Comparison of ENCODE assay signal across 19 cellular contexts in genomic region chr2:202215179-202215578, GRCh38. TPM values are rescaled to one million over a fixed set of nuclear protein-coding genes. Genes with fewer than 3 reads are reported as not detected.
DNase-seq lines count a peak whose midpoint lies in the region; ATAC-seq and TF ChIP-seq lines count a peak whose summit lies in the region.
"Had no signal": no experiment of that assay in that cellular context is flagged by ENCODE, and none has a peak within 500 bp of the region (broad histone marks: within the 10 kb centered on the region; RNA-seq: fewer than 3 reads in every experiment).

No MANE protein-coding gene starts in this region.

- no peaks in the 10 kb centered on the region for H3K4me1 ChIP-seq in GM23248 (ENCODE audit: insufficient read depth)
- H3K4me1 ChIP-seq in CD8-positive, alpha-beta T cell (ENCODE audit: insufficient read depth, low read length): no peaks in the 10 kb centered on the region

- 97 to 100% methylated on average over 1 of the region's 1 CpG for WGBS in GM23248 (ENCODE audit: low coverage in 1 of 2, low lambda C conversion rate in 2 of 2, missing lambda C conversion rate in 2 of 2), 2 experiments

- no peak overlapping the region for H2AFZ ChIP-seq in GM23248

- peaks cover 61% of the 10 kb centered on the region for H3K36me3 Mint-ChIP-seq in CD8-positive, alpha-beta T cell

- H3K4me2 ChIP-seq in GM23248 (ENCODE audit: unreplicated experiment): no peak overlapping the region

- DNase-seq in GM23248 (peak; percentile 29), amniotic epithelial cell (ENCODE audit: low read depth) (peak; percentile 80), fibroblast of peridontal ligament (ENCODE audit: extremely low read depth) (peak; percentile 86), stromal cell of bone marrow (ENCODE audit: low read depth) (peak; percentile 47), MG63 (no peak), AG08396 (ENCODE audit: low spot score) (no peak)
- no peak for DNase-seq in activated CD4-positive, CD25-positive, alpha-beta regulatory T cell (lab: John Stamatoyannopoulos, UW)
- no peak for DNase-seq in CD8-positive, alpha-beta T cell
- DNase-seq: Karpas-422, MV-4-11, NCI-H1105, NCI-H146, NCI-H1930, NCI-H2107, NCI-H446, NCI-H524 treated with DMSO at 0.1 percent for 48 hours, NCI-H774, SIG-M5 had no signal

- H3K79me2 ChIP-seq in GM23248 (ENCODE audit: insufficient read depth): peaks cover 92% of the 10 kb centered on the region

- H3K4me3 Mint-ChIP-seq in CD8-positive, alpha-beta T cell: no peak overlapping the region

- H3K9me2 ChIP-seq in GM23248 (ENCODE audit: insufficient read depth): no peaks in the 10 kb centered on the region

- in situ Hi-C loops in GM23248 (cut with MboI): no loop called here

- CTCF ChIA-PET in CD8-positive, alpha-beta T cell (lab: Charles Lee): no interaction called here

- no peak for TF ChIP-seq CTCF in CD8-positive, alpha-beta T cell (IDR thresholded peaks at IDR 0.05)

- H3K27me3 ChIP-seq in GM23248 (replicated peaks; ENCODE audit: insufficient read depth): no peaks in the 10 kb centered on the region
- H3K27me3 ChIP-seq in CD8-positive, alpha-beta T cell (ENCODE audit: insufficient read depth, low read length): no peaks in the 10 kb centered on the region
- no peaks in the 10 kb centered on the region for H3K27me3 ChIP-seq in MG63

- intact Hi-C loops in CD8-positive, alpha-beta T cell (cut with DNase I, micrococcal nuclease): no loop called here

- H3K36me3 ChIP-seq in GM23248 (ENCODE audit: low read depth) (peaks cover 34% of the 10 kb centered on the region), MG63 (peaks cover 55% of the 10 kb centered on the region)
- peaks cover 19% of the 10 kb centered on the region for H3K36me3 ChIP-seq in CD8-positive, alpha-beta T cell (ENCODE audit: insufficient read depth, low read length)

- H3F3A ChIP-seq in GM23248 (ENCODE audit: insufficient read depth): no peaks in the 10 kb centered on the region

- H3K9me3 ChIP-seq in GM23248 (ENCODE audit: low read depth) (no peaks in the 10 kb centered on the region), MG63 (no peaks in the 10 kb centered on the region)
- no peaks in the 10 kb centered on the region for H3K9me3 ChIP-seq in CD8-positive, alpha-beta T cell (ENCODE audit: low read length)

- no peak for ATAC-seq in CD8-positive, alpha-beta T cell

- H4K20me1 ChIP-seq in GM23248 (ENCODE audit: insufficient read depth): peaks cover 4% of the 10 kb centered on the region; the same call in 1 of the 2 replicates

- no peaks in the 10 kb centered on the region for H3K9me3 Mint-ChIP-seq in CD8-positive, alpha-beta T cell

- no peak overlapping the region for H3K27ac Mint-ChIP-seq in CD8-positive, alpha-beta T cell

- H3K9ac ChIP-seq in GM23248: no peak overlapping the region

- peaks cover 11% of the 10 kb centered on the region for H3K4me1 Mint-ChIP-seq in CD8-positive, alpha-beta T cell (ENCODE audit: low read depth)

- POLR2A ChIA-PET in CD8-positive, alpha-beta T cell (lab: Charles Lee): no interaction called here

- H3K27me3 Mint-ChIP-seq in CD8-positive, alpha-beta T cell (ENCODE audit: low read depth): no peaks in the 10 kb centered on the region

- no peak overlapping the region for H3K27ac ChIP-seq in GM23248
- H3K27ac ChIP-seq in CD8-positive, alpha-beta T cell (ENCODE audit: low read depth, low read length): no peak overlapping the region
- H3K27ac ChIP-seq: SK-N-MC had no signal

- H3K4me3 ChIP-seq in GM23248 (no peak overlapping the region), MG63 (no peak overlapping the region)
- no peak overlapping the region for H3K4me3 ChIP-seq in CD8-positive, alpha-beta T cell (ENCODE audit: low read depth, low read length)
- H3K4me3 ChIP-seq: SK-N-MC had no signal

RNA-seq across cellular contexts. Expression of gene SUMO1, which starts 23.2 kb away (rescaled TPM):
- 157 TPM in 2 replicates for total RNA-seq in GM23248 (2014; rRNA removed; shearing (Covaris generic))
- 242 TPM in 2 replicates for polyA plus RNA-seq in GM23248 (2016; fragmentation: Nextera tagmentation; extraction: Ambion mirVana)
- 10 to 100 TPM; 86.1 to 87.4 TPM for total RNA-seq in CD8-positive, alpha-beta T cell
- total RNA-seq in MG63 (2014; rRNA removed; shearing (Covaris generic); ENCODE audit: low replicate concordance): 210 and 404 TPM in 2 replicates

RNA-seq across cellular contexts. Expression of gene NOP58, which starts 50.4 kb away (rescaled TPM):
- 49.3 and 101 TPM in 2 replicates for total RNA-seq in GM23248 (2014; rRNA removed; shearing (Covaris generic))
- 66.8 and 68.1 TPM in 2 replicates for polyA plus RNA-seq in GM23248 (2016; fragmentation: Nextera tagmentation; extraction: Ambion mirVana)
- 100 to 1,000 TPM; 345 to 352 TPM for total RNA-seq in CD8-positive, alpha-beta T cell
- 78.4 and 143 TPM in 2 replicates for total RNA-seq in MG63 (2014; rRNA removed; shearing (Covaris generic); ENCODE audit: low replicate concordance)

Comparison
In these comparisons a context has a peak if more than half of its experiments do, and no peak if none do; other contexts are left out.
1. DNase-seq: peak in GM23248 (single experiment), amniotic epithelial cell (single experiment), fibroblast of peridontal ligament (single experiment) and stromal cell of bone marrow (single experiment); none in activated CD4-positive, CD25-positive, alpha-beta regulatory T cell (0 of 4), CD8-positive, alpha-beta T cell (0 of 7), MG63 (single experiment) and AG08396 (single experiment).